22 cellular contexts compared by ENCODE assay signal in the genomic region with DNA sequence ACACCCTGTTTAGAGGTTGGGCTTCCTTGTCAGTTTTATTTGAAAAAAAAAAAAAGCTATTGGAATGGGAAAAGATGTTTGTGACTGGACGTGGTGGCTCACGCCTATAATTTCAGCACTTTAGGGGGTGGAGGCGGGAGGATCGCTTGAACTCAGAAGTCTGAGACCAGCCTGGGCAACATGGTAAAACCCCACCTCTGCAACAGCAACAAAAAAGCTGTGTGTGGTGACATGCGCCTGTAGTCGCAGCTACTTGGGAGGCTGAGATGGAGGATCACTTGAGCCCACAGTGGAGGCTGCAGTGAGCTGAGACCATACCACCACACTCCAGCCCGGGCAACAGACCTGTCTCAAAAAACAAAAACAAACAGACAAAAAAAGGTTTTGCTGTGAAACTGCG.
"Had no signal": no experiment of that assay in that cellular context is flagged by ENCODE, and none has a peak within 500 bp of the region (broad histone marks: within the 10 kb centered on the region; RNA-seq: fewer than 3 reads in every experiment).

No MANE protein-coding gene starts in this region.

- H3K27ac ChIP-seq: KMS-11, RWPE1 had no signal

- DNase-seq: Kasumi-1; MM.1S; NCI-H1092 treated with DMSO at 0.1 percent for 48 hours; NCI-H1436; NCI-H187; NCI-H2029; NCI-H2081 treated with DMSO at 0.1 percent for 48 hours; NCI-H2171; NCI-H226; NCI-H446; NCI-H510A; NCI-H524 treated with DMSO at 0.1 percent for 48 hours; NCI-H69; NCI-H774; NK-92 treated with Interleukin-12 subunit alpha and Interleukin-12 subunit beta, amount 100 ng/mL, for 24 hours; PC-3; SHP77; SK-N-SH had no signal

- H3K9me3 ChIP-seq: SK-N-SH had no signal

- ATAC-seq: K562, Panc1, PC-3 had no signal

- H3K4me3 ChIP-seq: K562 had no signal
